8 cellular contexts compared by ENCODE assay signal in genomic region chr12:6199531-6200265, GRCh38. TPM values are rescaled to one million over a fixed set of nuclear protein-coding genes. Genes with fewer than 3 reads are reported as not detected.
DNase-seq lines count a peak whose midpoint lies in the region; ATAC-seq and TF ChIP-seq lines count a peak whose summit lies in the region.

No MANE protein-coding gene starts in this region.

- no peaks in the 10 kb centered on the region; the same call in 1 of the 2 replicates for H3K36me3 ChIP-seq in BE2C
- no peaks in the 10 kb centered on the region for H3K36me3 ChIP-seq in lower lobe of right lung
- no peaks in the 10 kb centered on the region for H3K36me3 ChIP-seq in upper lobe of left lung

- intact Hi-C loops in lower lobe of right lung (cut with DNase I), result no loop called here

- H3K27ac ChIP-seq in lower lobe of right lung (peak overlapping the region; percentile 90), upper lobe of left lung (peak overlapping the region; percentile 86 to 93 (median 92))

- H3K27me3 ChIP-seq in BE2C, result no peaks in the 10 kb centered on the region
- H3K27me3 ChIP-seq in lower lobe of right lung (ENCODE audit: low read depth), result no peaks in the 10 kb centered on the region
- peaks cover 0 to 8% (median 0%) of the 10 kb centered on the region in 4 donors for H3K27me3 ChIP-seq in upper lobe of left lung

- peak overlapping the region; percentile 20; the same call in 1 of the 2 replicates for H3K4me3 ChIP-seq in BE2C (ENCODE audit: low read depth, low read length)
- peak overlapping the region; percentile 43 for H3K4me3 ChIP-seq in NB4 (ENCODE audit: low read depth, low read length)
- H3K4me3 ChIP-seq in cardiac fibroblast (replicated peaks in 1 of 2; ENCODE audit: low read depth in 2 of 2, low read length in 2 of 2), result peak overlapping the region; percentile 49 to 67
- peak overlapping the region; percentile 82 for H3K4me3 ChIP-seq in lower lobe of right lung
- H3K4me3 ChIP-seq in upper lobe of left lung, result peak overlapping the region in 3 of 4 donors; percentile 56 to 67 (median 65)

- TF ChIP-seq POLR2A in NB4 (IDR thresholded peaks at IDR 0.05; ENCODE audit: extremely low read depth, insufficient read length), result no peak
- TF ChIP-seq POLR2A in upper lobe of left lung (IDR thresholded peaks at IDR 0.05), result peak in 2 of 4 donors; percentile 57 to 61
- TF ChIP-seq POLR2A in erythroblast (IDR thresholded peaks at IDR 0.05; ENCODE audit: low read length), result no peak

- ATAC-seq in lower lobe of right lung, result peak; percentile 31 to 43
- ATAC-seq in upper lobe of left lung (ENCODE audit: low FRiP score in 2 of 2), result peak; percentile 31 to 34

- H3K4me1 ChIP-seq in BE2C (peaks cover 6% of the 10 kb centered on the region), lower lobe of right lung (peaks cover 79% of the 10 kb centered on the region), upper lobe of left lung (peaks cover 26 to 77% (median 55%) of the 10 kb centered on the region in 4 donors)

- WGBS in upper lobe of left lung, 2 donors, result 13 to 22% methylated on average over 33 to 40 of the region's 44 CpGs

- no peak for DNase-seq in BE2C
- peak; percentile 84 for DNase-seq in NB4 (ENCODE audit: low read depth)
- peak in 1 of 2 donors; percentile 40 for DNase-seq in cardiac fibroblast (ENCODE audit: low read depth in 2 of 2)
- DNase-seq in lower lobe of right lung, result peak; percentile 86
- DNase-seq in upper lobe of left lung, result peak in 1 of 2 donors; percentile 66
- DNase-seq in COLO829 (ENCODE audit: low spot score), result no peak
- DNase-seq in erythroblast (lab: John Stamatoyannopoulos, UW), result no peak
- DNase-seq in stimulated activated CD4-positive, alpha-beta T cell treated with anti-CD3 and anti-CD28 coated beads, Interleukin-4, amount 100 ng/mL, for 4 hours, result no peak

- TF ChIP-seq CTCF in BE2C (IDR thresholded peaks at IDR 0.05; ENCODE audit: low read depth, low read length), result no peak
- no peak for TF ChIP-seq CTCF in NB4 (IDR thresholded peaks at IDR 0.05; ENCODE audit: low read depth, low read length)
- no peak for TF ChIP-seq CTCF in cardiac fibroblast (IDR thresholded peaks at IDR 0.05; ENCODE audit: low read depth, low read length)
- TF ChIP-seq CTCF in lower lobe of right lung (IDR thresholded peaks at IDR 0.05), result no peak
- no peak for TF ChIP-seq CTCF in upper lobe of left lung (IDR thresholded peaks at IDR 0.05)

- H3K9me3 ChIP-seq in BE2C (no peaks in the 10 kb centered on the region), lower lobe of right lung (no peaks in the 10 kb centered on the region), upper lobe of left lung (no peaks in the 10 kb centered on the region)

- TF ChIP-seq EP300 in upper lobe of left lung (IDR thresholded peaks at IDR 0.05), result no peak

RNA-seq across cellular contexts. Expression of gene CD9, which starts 0.5 kb away (rescaled TPM):
- 26.6 TPM for polyA plus RNA-seq in BE2C (2012; ENCODE audit: insufficient read depth, insufficient read length, low read depth)
- total RNA-seq in lower lobe of right lung (437 TPM), upper lobe of left lung (100 to 1,000 TPM in 5 of 6 donors, 10 to 100 TPM in 1; 96.4 to 716 (median 484) TPM)

Comparison
In these comparisons a context has a peak if more than half of its experiments do, and no peak if none do; other contexts are left out.
1. DNase-seq: peak in NB4 (single experiment) and lower lobe of right lung (single experiment); none in BE2C (single experiment), COLO829 (single experiment), erythroblast (0 of 2) and stimulated activated CD4-positive, alpha-beta T cell treated with anti-CD3 and anti-CD28 coated beads, Interleukin-4, amount 100 ng/mL, for 4 hours (0 of 2).
2. H3K4me3 ChIP-seq: peak in every context shown above with its lines; median percentile 82 in lower lobe of right lung; 65 in upper lobe of left lung; 58 in cardiac fibroblast; 43 in NB4; 20 in BE2C.